ENCODE assay signal across 1 cellular context in the genomic region with DNA sequence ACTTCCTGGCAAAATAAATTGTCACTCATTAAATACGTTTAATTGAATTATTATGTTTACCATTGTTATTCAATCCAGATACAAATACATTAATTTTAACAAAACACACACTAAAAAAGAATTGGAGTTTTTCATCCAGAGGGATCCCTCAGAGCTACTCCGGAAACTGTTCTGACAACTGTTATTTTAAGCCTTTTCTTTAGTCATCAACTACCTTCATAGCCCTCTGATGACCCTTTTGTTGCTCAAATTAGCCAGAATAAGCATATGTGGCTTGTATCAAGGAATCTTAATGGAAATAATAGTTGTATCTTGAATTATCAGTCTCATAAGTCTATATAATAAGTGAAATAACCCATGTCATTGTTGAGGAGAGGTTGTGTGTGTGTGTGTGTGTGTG.
TF ChIP-seq lines count a peak whose summit lies in the region.

No MANE protein-coding gene starts in this region.

TF ChIP-seq in K562, 482 proteins besides CTCF, POLR2A, EP300 and RAD21:
- no peak for TF ChIP-seq MBD2 (IDR thresholded peaks at IDR 0.05; ENCODE audit: borderline replicate concordance, low read depth)
- TF ChIP-seq, protein P1, sequence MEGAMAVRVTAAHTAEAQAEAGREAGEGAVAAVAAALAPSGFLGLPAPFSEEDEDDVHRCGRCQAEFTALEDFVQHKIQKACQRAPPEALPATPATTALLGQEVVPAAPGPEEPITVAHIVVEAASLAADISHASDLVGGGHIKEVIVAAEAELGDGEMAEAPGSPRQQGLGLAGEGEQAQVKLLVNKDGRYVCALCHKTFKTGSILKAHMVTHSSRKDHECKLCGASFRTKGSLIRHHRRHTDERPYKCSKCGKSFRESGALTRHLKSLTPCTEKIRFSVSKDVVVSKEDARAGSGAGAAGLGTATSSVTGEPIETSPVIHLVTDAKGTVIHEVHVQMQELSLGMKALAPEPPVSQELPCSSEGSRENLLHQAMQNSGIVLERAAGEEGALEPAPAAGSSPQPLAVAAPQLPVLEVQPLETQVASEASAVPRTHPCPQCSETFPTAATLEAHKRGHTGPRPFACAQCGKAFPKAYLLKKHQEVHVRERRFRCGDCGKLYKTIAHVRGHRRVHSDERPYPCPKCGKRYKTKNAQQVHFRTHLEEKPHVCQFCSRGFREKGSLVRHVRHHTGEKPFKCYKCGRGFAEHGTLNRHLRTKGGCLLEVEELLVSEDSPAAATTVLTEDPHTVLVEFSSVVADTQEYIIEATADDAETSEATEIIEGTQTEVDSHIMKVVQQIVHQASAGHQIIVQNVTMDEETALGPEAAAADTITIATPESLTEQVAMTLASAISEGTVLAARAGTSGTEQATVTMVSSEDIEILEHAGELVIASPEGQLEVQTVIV (CRISPR knock-in tag; IDR thresholded peaks at IDR 0.05; ENCODE audit: borderline replicate concordance), result no peak
- no peak for TF ChIP-seq NR1H2 (CRISPR knock-in tag; IDR thresholded peaks at IDR 0.05)
- no peak for TF ChIP-seq HMGN3 (IDR thresholded peaks at IDR 0.05; ENCODE audit: borderline replicate concordance, extremely low read depth, insufficient read length, low read depth, low read length)
- TF ChIP-seq SMARCA4 (IDR thresholded peaks at IDR 0.05), result no peak
- TF ChIP-seq FOXA1 (IDR thresholded peaks at IDR 0.05; ENCODE audit: borderline replicate concordance), result no peak
- TF ChIP-seq ZBTB5 (IDR thresholded peaks at IDR 0.05), result no peak
- no peak for TF ChIP-seq ZNF609 (CRISPR knock-in tag; IDR thresholded peaks at IDR 0.05; ENCODE audit: borderline replicate concordance)
- TF ChIP-seq ZNF586 (CRISPR knock-in tag; conservative IDR thresholded peaks at IDR 0.05), result no peak
- no peak for TF ChIP-seq NFE2L1 (tag; IDR thresholded peaks at IDR 0.05; ENCODE audit: borderline replicate concordance, low read depth)
- no peak for TF ChIP-seq TOE1 (IDR thresholded peaks at IDR 0.05; ENCODE audit: borderline replicate concordance)
- TF ChIP-seq TOE1 (CRISPR knock-in tag; IDR thresholded peaks at IDR 0.05; ENCODE audit: borderline replicate concordance, low read depth), result no peak
- no peak for TF ChIP-seq GATA2 (CRISPR knock-in tag; IDR thresholded peaks at IDR 0.05)
- no peak for TF ChIP-seq ZBTB12 (CRISPR knock-in tag; IDR thresholded peaks at IDR 0.05)
- TF ChIP-seq FOSL1 (tag; conservative IDR thresholded peaks at IDR 0.05), result no peak
- TF ChIP-seq SIN3A (IDR thresholded peaks at IDR 0.05; ENCODE audit: borderline replicate concordance in 2 of 2, control insufficient read depth in 1 of 2, low read depth in 2 of 2, low read length in 2 of 2), result no peak
- no peak for TF ChIP-seq NR3C1 (CRISPR knock-in tag; IDR thresholded peaks at IDR 0.05)
- TF ChIP-seq SMARCE1 (IDR thresholded peaks at IDR 0.05), result no peak
